Comparison of ENCODE assay signal across 1 cellular context in the genomic region with DNA sequence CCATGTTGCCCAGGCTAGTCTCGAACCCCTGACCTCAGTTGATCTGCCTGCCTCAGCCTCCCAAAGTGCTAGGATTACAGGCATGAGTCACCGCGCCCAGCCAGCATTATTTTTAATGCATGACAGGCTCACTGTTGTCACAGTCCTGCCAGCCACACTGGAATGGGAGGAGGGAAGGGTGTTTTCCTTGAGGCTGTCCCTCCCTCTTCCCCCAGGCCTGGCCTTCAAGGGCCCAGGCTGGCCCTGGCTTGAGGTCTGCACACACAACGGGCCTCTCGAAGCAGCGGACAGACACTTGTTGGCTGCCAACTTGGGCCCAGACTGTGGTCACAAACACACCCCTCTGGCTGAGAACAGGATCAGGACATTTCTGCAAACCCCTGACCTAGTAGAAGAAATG.
TF ChIP-seq lines count a peak whose summit lies in the region.

No MANE protein-coding gene starts in this region.

TF ChIP-seq in IMR-90, 13 proteins besides CTCF, POLR2A, EP300 and RAD21:
- TF ChIP-seq SMC3 (IDR thresholded peaks at IDR 0.05; ENCODE audit: low read depth, low read length), result no peak
- TF ChIP-seq MXI1 (IDR thresholded peaks at IDR 0.05; ENCODE audit: borderline replicate concordance, low read depth, low read length), result no peak
- TF ChIP-seq BHLHE40 (IDR thresholded peaks at IDR 0.05; ENCODE audit: low read depth, low read length), result no peak
- no peak for TF ChIP-seq MAZ (IDR thresholded peaks at IDR 0.05; ENCODE audit: borderline replicate concordance, low read depth, low read length)
- TF ChIP-seq MAFK (IDR thresholded peaks at IDR 0.05; ENCODE audit: low read depth, low read length), result no peak
- TF ChIP-seq, protein P1, sequence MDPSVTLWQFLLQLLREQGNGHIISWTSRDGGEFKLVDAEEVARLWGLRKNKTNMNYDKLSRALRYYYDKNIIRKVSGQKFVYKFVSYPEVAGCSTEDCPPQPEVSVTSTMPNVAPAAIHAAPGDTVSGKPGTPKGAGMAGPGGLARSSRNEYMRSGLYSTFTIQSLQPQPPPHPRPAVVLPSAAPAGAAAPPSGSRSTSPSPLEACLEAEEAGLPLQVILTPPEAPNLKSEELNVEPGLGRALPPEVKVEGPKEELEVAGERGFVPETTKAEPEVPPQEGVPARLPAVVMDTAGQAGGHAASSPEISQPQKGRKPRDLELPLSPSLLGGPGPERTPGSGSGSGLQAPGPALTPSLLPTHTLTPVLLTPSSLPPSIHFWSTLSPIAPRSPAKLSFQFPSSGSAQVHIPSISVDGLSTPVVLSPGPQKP (IDR thresholded peaks at IDR 0.05; ENCODE audit: borderline replicate concordance, low read depth, low read length), result no peak
- TF ChIP-seq CEBPB (IDR thresholded peaks at IDR 0.05; ENCODE audit: low read depth, low read length), result no peak
- TF ChIP-seq RCOR1 (IDR thresholded peaks at IDR 0.05; ENCODE audit: insufficient replicate concordance, low read length), result no peak
- no peak for TF ChIP-seq FOS (IDR thresholded peaks at IDR 0.05; ENCODE audit: low read depth, low read length)
- no peak for TF ChIP-seq NFE2L2 (IDR thresholded peaks at IDR 0.05; ENCODE audit: low read depth, low read length)
- no peak for TF ChIP-seq RFX5 (IDR thresholded peaks at IDR 0.05; ENCODE audit: low read depth, low read length)
- TF ChIP-seq USF2 (IDR thresholded peaks at IDR 0.05; ENCODE audit: low read depth, low read length), result no peak
- TF ChIP-seq CHD1 (IDR thresholded peaks at IDR 0.05; ENCODE audit: low read depth, low read length), result no peak
